ENCODE assay signal across 8 cellular contexts in genomic region chr16:87956169-87956770, GRCh38. TPM values are rescaled to one million over a fixed set of nuclear protein-coding genes. Genes with fewer than 3 reads are reported as not detected.
DNase-seq lines count a peak whose midpoint lies in the region; ATAC-seq and TF ChIP-seq lines count a peak whose summit lies in the region.

No MANE protein-coding gene starts in this region.

- peaks cover 49 to 64% of the 10 kb centered on the region in 2 donors for H3K4me1 Mint-ChIP-seq in effector memory CD8-positive, alpha-beta T cell (ENCODE audit: low read depth in 2 of 2)
- H3K4me1 Mint-ChIP-seq in neural progenitor cell: peaks cover 35% of the 10 kb centered on the region

- H3K4me3 ChIP-seq in DOHH2 (ENCODE audit: low read length) (peak overlapping the region; percentile 49), HUES48 (ENCODE audit: low read depth, low read length) (no peak overlapping the region), neural progenitor cell (peak overlapping the region; percentile 16), tibial nerve (peak overlapping the region in 2 of 4 donors; percentile 14 to 16)

- H3F3A ChIP-seq in DOHH2 (ENCODE audit: control insufficient read depth, insufficient read depth) (peaks cover 16% of the 10 kb centered on the region), neural progenitor cell (ENCODE audit: low read depth) (peaks cover 16% of the 10 kb centered on the region)

- H3K27ac ChIP-seq in DOHH2 (ENCODE audit: low read depth, low read length): peak overlapping the region; percentile 80
- peak overlapping the region; percentile 60 for H3K27ac ChIP-seq in HUES48 (ENCODE audit: low read depth, low read length)
- peak overlapping the region; percentile 83 for H3K27ac ChIP-seq in neural progenitor cell
- H3K27ac ChIP-seq in tibial nerve: peak overlapping the region in 3 of 4 donors; percentile 28 to 60 (median 51)

- TF ChIP-seq CTCF in DOHH2 (IDR thresholded peaks at IDR 0.05; ENCODE audit: low read depth, low read length, poor library complexity, severe bottlenecking) (no peak), neural progenitor cell (IDR thresholded peaks at IDR 0.05) (no peak), tibial nerve (IDR thresholded peaks at IDR 0.05) (no peak)

- H3K27ac Mint-ChIP-seq in effector memory CD8-positive, alpha-beta T cell: peak overlapping the region; percentile 92 to 95
- peak overlapping the region; percentile 76 for H3K27ac Mint-ChIP-seq in neural progenitor cell

- H3K27me3 Mint-ChIP-seq in effector memory CD8-positive, alpha-beta T cell: no peaks in the 10 kb centered on the region
- H3K27me3 Mint-ChIP-seq in neural progenitor cell (ENCODE audit: insufficient read depth, low read depth): no peaks in the 10 kb centered on the region

- TF ChIP-seq EP300 in tibial nerve (IDR thresholded peaks at IDR 0.05): peak in 1 of 2 donors; percentile 48

- H3K36me3 ChIP-seq in DOHH2 (ENCODE audit: control insufficient read depth, low read length): peaks cover 79% of the 10 kb centered on the region
- H3K36me3 ChIP-seq in HUES48 (ENCODE audit: control insufficient read depth, insufficient read depth, low read length): peaks cover 35% of the 10 kb centered on the region
- H3K36me3 ChIP-seq in neural progenitor cell: no peaks in the 10 kb centered on the region
- peaks cover 0 to 23% (median 0%) of the 10 kb centered on the region in 3 donors for H3K36me3 ChIP-seq in tibial nerve

- H3K36me3 Mint-ChIP-seq in effector memory CD8-positive, alpha-beta T cell (ENCODE audit: insufficient read depth): peaks cover 26% of the 10 kb centered on the region
- H3K36me3 Mint-ChIP-seq in neural progenitor cell: peaks cover 15% of the 10 kb centered on the region

- H3K4me3 Mint-ChIP-seq in effector memory CD8-positive, alpha-beta T cell: peak overlapping the region; percentile 73 to 82
- no peak overlapping the region for H3K4me3 Mint-ChIP-seq in neural progenitor cell

- 27 to 32% methylated on average over 13 of the region's 13 CpGs for WGBS in tibial nerve, 2 donors

- H3K9me2 ChIP-seq in DOHH2 (replicated peaks; ENCODE audit: control insufficient read depth, low read length): no peaks in the 10 kb centered on the region

- H3K27me3 ChIP-seq in DOHH2 (ENCODE audit: control insufficient read depth, low read length) (no peaks in the 10 kb centered on the region), HUES48 (ENCODE audit: control insufficient read depth, insufficient read depth, low read length) (no peaks in the 10 kb centered on the region), neural progenitor cell (no peaks in the 10 kb centered on the region), tibial nerve (no peaks in the 10 kb centered on the region)

- H3K9me3 ChIP-seq in DOHH2 (ENCODE audit: control insufficient read depth, insufficient read depth, low read length) (no peaks in the 10 kb centered on the region), HUES48 (ENCODE audit: control insufficient read depth, insufficient read depth, low read length) (no peaks in the 10 kb centered on the region), neural progenitor cell (ENCODE audit: low read depth) (no peaks in the 10 kb centered on the region), tibial nerve (no peaks in the 10 kb centered on the region)

- H4K20me1 ChIP-seq in DOHH2 (ENCODE audit: control insufficient read depth, insufficient read depth, low read depth, low read length): peaks cover 17% of the 10 kb centered on the region; the same call in 1 of the 2 replicates
- peaks cover 60% of the 10 kb centered on the region for H4K20me1 ChIP-seq in neural progenitor cell (ENCODE audit: low read depth)

- peak in 1 of 2 donors; percentile 25 for TF ChIP-seq POLR2A in tibial nerve (IDR thresholded peaks at IDR 0.05)

- peak; percentile 64 for ATAC-seq in effector memory CD8-positive, alpha-beta T cell (replicated peaks)
- no peak for ATAC-seq in HG02571 (IDR thresholded peaks at IDR 0.05; ENCODE audit: unreplicated experiment)

- H3K4me2 ChIP-seq in DOHH2 (ENCODE audit: low read length) (peak overlapping the region; percentile 81), neural progenitor cell (peak overlapping the region; percentile 65)

- peak; percentile 76 for DNase-seq in activated CD4-positive, alpha-beta T cell treated with anti-CD3 and anti-CD28 coated beads, Interleukin-2, amount 50 U/mL, for 1 hour
- peak; percentile 65 to 69 (median 67) for DNase-seq in effector memory CD8-positive, alpha-beta T cell
- DNase-seq in neural progenitor cell (ENCODE audit: low spot score) (peak; percentile 65), tibial nerve (ENCODE audit: low spot score in 2 of 2) (no peak), HCEC 1CT (no peak)

- H3K9ac ChIP-seq in HUES48 (ENCODE audit: low read depth, low read length) (peak overlapping the region; percentile 9; the same call in 1 of the 2 replicates), neural progenitor cell (peak overlapping the region; percentile 58)

- H3K4me1 ChIP-seq in DOHH2 (ENCODE audit: control insufficient read depth, low read length): peaks cover 51% of the 10 kb centered on the region
- peaks cover 16% of the 10 kb centered on the region for H3K4me1 ChIP-seq in HUES48 (ENCODE audit: control insufficient read depth, insufficient read depth, low read length)
- H3K4me1 ChIP-seq in neural progenitor cell: peaks cover 22% of the 10 kb centered on the region
- H3K4me1 ChIP-seq in tibial nerve: peaks cover 0 to 57% (median 37%) of the 10 kb centered on the region in 4 donors

- H2AFZ ChIP-seq in neural progenitor cell (replicated peaks): no peak overlapping the region

- H3K79me2 ChIP-seq in DOHH2 (ENCODE audit: control insufficient read depth, low read length): peaks cover 98% of the 10 kb centered on the region
- peaks cover 97% of the 10 kb centered on the region for H3K79me2 ChIP-seq in neural progenitor cell (ENCODE audit: low read depth)

- no peaks in the 10 kb centered on the region for H3K9me3 Mint-ChIP-seq in effector memory CD8-positive, alpha-beta T cell
- H3K9me3 Mint-ChIP-seq in neural progenitor cell: no peaks in the 10 kb centered on the region

RNA-seq across cellular contexts. Expression of gene BANP, which starts 5.0 kb away (rescaled TPM):
- total RNA-seq in neural progenitor cell (ENCODE audit: low replicate concordance) (29.0 and 30.4 TPM in 2 replicates), tibial nerve (10 to 100 TPM; 21.9 to 27.3 (median 24.6) TPM)

RNA-seq across cellular contexts. Expression of gene CA5A, which starts 19.9 kb away (rescaled TPM):
- total RNA-seq in neural progenitor cell (ENCODE audit: low replicate concordance) (not detected in 2 replicates), tibial nerve (not detected)

Comparison
In these comparisons a context has a peak if more than half of its experiments do, and no peak if none do; other contexts are left out.
1. DNase-seq: peak in activated CD4-positive, alpha-beta T cell treated with anti-CD3 and anti-CD28 coated beads, Interleukin-2, amount 50 U/mL, for 1 hour (single experiment), effector memory CD8-positive, alpha-beta T cell (3 of 3) and neural progenitor cell (single experiment); none in tibial nerve (0 of 2) and HCEC 1CT (single experiment).
2. Peak in every context shown above with its lines, with median percentiles within 50 percentile points of each other: H3K27ac ChIP-seq.